1 cellular context compared by ENCODE assay signal in genomic region chr15:98555173-98555515, GRCh38.
TF ChIP-seq lines count a peak whose summit lies in the region.

No MANE protein-coding gene starts in this region.

TF ChIP-seq in GM23338, 12 proteins besides CTCF, POLR2A, EP300 and RAD21 (continued from another document):
- TF ChIP-seq, protein P1, sequence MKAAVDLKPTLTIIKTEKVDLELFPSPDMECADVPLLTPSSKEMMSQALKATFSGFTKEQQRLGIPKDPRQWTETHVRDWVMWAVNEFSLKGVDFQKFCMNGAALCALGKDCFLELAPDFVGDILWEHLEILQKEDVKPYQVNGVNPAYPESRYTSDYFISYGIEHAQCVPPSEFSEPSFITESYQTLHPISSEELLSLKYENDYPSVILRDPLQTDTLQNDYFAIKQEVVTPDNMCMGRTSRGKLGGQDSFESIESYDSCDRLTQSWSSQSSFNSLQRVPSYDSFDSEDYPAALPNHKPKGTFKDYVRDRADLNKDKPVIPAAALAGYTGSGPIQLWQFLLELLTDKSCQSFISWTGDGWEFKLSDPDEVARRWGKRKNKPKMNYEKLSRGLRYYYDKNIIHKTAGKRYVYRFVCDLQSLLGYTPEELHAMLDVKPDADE (IDR thresholded peaks at IDR 0.05): no peak
- TF ChIP-seq JUNB (IDR thresholded peaks at IDR 0.05; ENCODE audit: unreplicated experiment) (no peak), EZH2phosphoT487 (IDR thresholded peaks at IDR 0.05; ENCODE audit: unreplicated experiment) (no peak), POLR2AphosphoS5 (IDR thresholded peaks at IDR 0.05; ENCODE audit: low read depth) (no peak), CREB1 (CRISPR knock-in tag; IDR thresholded peaks at IDR 0.05; ENCODE audit: low read depth) (no peak), ZNF114 (CRISPR knock-in tag; IDR thresholded peaks at IDR 0.05) (no peak), EZH2 (IDR thresholded peaks at IDR 0.05; ENCODE audit: low read depth, unreplicated experiment) (no peak)
TF ChIP-seq in GM23338: peak in this region for 0.
